Comparison of ENCODE assay signal across 17 cellular contexts in genomic region chr1:226542623-226543103, GRCh38. TPM values are rescaled to one million over a fixed set of nuclear protein-coding genes. Genes with fewer than 3 reads are reported as not detected.
A peak's percentile ranks its signal among the peaks of the same experiment; 100 is the strongest.
DNase-seq lines count a peak whose midpoint lies in the region; ATAC-seq, FAIRE-seq and TF ChIP-seq lines count a peak whose summit lies in the region.
"Had no signal": no experiment of that assay in that cellular context is flagged by ENCODE, and none has a peak within 500 bp of the region (broad histone marks: within the 10 kb centered on the region; RNA-seq: fewer than 3 reads in every experiment).

No MANE protein-coding gene starts in this region.

- peaks cover 3 to 22% of the 10 kb centered on the region in 2 donors for H3K4me1 ChIP-seq in kidney (ENCODE audit: control insufficient read depth in 1 of 2, insufficient read depth in 1 of 2, low read depth in 1 of 2, low read length in 2 of 2)
- H3K4me1 ChIP-seq in stomach = peaks cover 7 to 21% (median 16%) of the 10 kb centered on the region in 4 donors
- H3K4me1 ChIP-seq in GM23248 (ENCODE audit: insufficient read depth) = no peaks in the 10 kb centered on the region
- H3K4me1 ChIP-seq: prostate gland had no signal

- peak overlapping the region in 1 of 2 donors; percentile 65 for H3K9ac ChIP-seq in kidney (ENCODE audit: low read length in 2 of 2)
- no peak overlapping the region for H3K9ac ChIP-seq in GM23248

- peaks cover 0 to 6% of the 10 kb centered on the region in 2 donors for H3K36me3 ChIP-seq in kidney (ENCODE audit: control insufficient read depth in 1 of 2, insufficient read depth in 2 of 2, low read length in 2 of 2)
- H3K36me3 ChIP-seq in stomach = no peaks in the 10 kb centered on the region
- H3K36me3 ChIP-seq in GM23248 (ENCODE audit: low read depth) = no peaks in the 10 kb centered on the region
- H3K36me3 ChIP-seq: prostate gland had no signal

- H3K4me2 ChIP-seq in GM23248 (ENCODE audit: unreplicated experiment) = no peak overlapping the region

- TF ChIP-seq CTCF in kidney (IDR thresholded peaks at IDR 0.05; ENCODE audit: borderline replicate concordance, extremely low read depth, insufficient read depth) = no peak
- no peak for TF ChIP-seq CTCF in stomach (IDR thresholded peaks at IDR 0.05)
- no peak for TF ChIP-seq CTCF in dorsolateral prefrontal cortex (IDR thresholded peaks at IDR 0.05 in 54 of 56, conservative IDR thresholded peaks at IDR 0.05 in 2 of 56; ENCODE audit: low read depth in 1 of 56, partially characterized antibody in 56 of 56)

- H3K27ac ChIP-seq in kidney (ENCODE audit: low read depth in 2 of 2, low read length in 2 of 2) = peak overlapping the region; percentile 45 to 86
- H3K27ac ChIP-seq in stomach = peak overlapping the region in 2 of 5 donors; percentile 6 to 59
- no peak overlapping the region for H3K27ac ChIP-seq in GM23248
- no peak overlapping the region for H3K27ac ChIP-seq in dorsolateral prefrontal cortex
- H3K27ac ChIP-seq: epithelial cell of prostate, prostate gland had no signal

- H3K9me3 ChIP-seq in kidney (ENCODE audit: control insufficient read depth in 1 of 2, low read length in 2 of 2) (no peaks in the 10 kb centered on the region), stomach (no peaks in the 10 kb centered on the region), GM23248 (ENCODE audit: low read depth) (no peaks in the 10 kb centered on the region)
- H3K9me3 ChIP-seq: prostate gland had no signal

- no peak for TF ChIP-seq EP300 in stomach (IDR thresholded peaks at IDR 0.05)

- H2AFZ ChIP-seq in GM23248 = no peak overlapping the region

- H3K27me3 ChIP-seq in stomach (no peaks in the 10 kb centered on the region), GM23248 (replicated peaks; ENCODE audit: insufficient read depth) (peaks cover 23% of the 10 kb centered on the region), dorsolateral prefrontal cortex (no peaks in the 10 kb centered on the region)

- in situ Hi-C loops in GM23248 (cut with MboI) = no loop called here

- no peak for FAIRE-seq in kidney (lab: Jason Lieb, UNC)
- FAIRE-seq: bronchial epithelial cell, H1 had no signal

- DNase-seq in NCI-H128 (lab: John Stamatoyannopoulos, UW; ENCODE audit: unreplicated experiment) = peak; percentile 40
- DNase-seq in SHP77 (lab: John Stamatoyannopoulos, UW) = peak; percentile 92 to 96
- no peak for DNase-seq in kidney
- peak; percentile 65 for DNase-seq in stomach
- no peak for DNase-seq in GM23248
- DNase-seq in dorsolateral prefrontal cortex = no peak
- DNase-seq: activated naive CD4-positive, alpha-beta T cell treated with anti-CD3 and anti-CD28 coated beads, Interleukin-2, amount 10 ng/mL, durations not matched to agents 7 days and 5 days; C1 segment of cervical spinal cord; stimulated activated CD4-positive, alpha-beta T cell treated with anti-CD3 and anti-CD28 coated beads, Interleukin-4, amount 100 ng/mL, for 4 hours; stimulated activated naive CD4-positive, alpha-beta T cell treated with Interleukin-2 at 50 U/mL for 16 hours had no signal

- no peaks in the 10 kb centered on the region for H4K20me1 ChIP-seq in GM23248 (ENCODE audit: insufficient read depth)

- no peak for TF ChIP-seq POLR2A in stomach (IDR thresholded peaks at IDR 0.05)

- H3K9me2 ChIP-seq in GM23248 (ENCODE audit: insufficient read depth) = no peaks in the 10 kb centered on the region

- H3F3A ChIP-seq in GM23248 (ENCODE audit: insufficient read depth) = no peaks in the 10 kb centered on the region

- WGBS in stomach, 5 donors = 25 to 49% (median 38%) methylated on average over 10 of the region's 10 CpGs
- WGBS in GM23248 (ENCODE audit: low coverage in 1 of 2, low lambda C conversion rate in 2 of 2, missing lambda C conversion rate in 2 of 2), 2 experiments = 58 to 65% methylated on average over 10 of the region's 10 CpGs

- ATAC-seq in GM19035 (IDR thresholded peaks at IDR 0.05; ENCODE audit: unreplicated experiment) = no peak

- peak overlapping the region; percentile 53 to 55 for H3K4me3 ChIP-seq in kidney (ENCODE audit: low read length in 2 of 2)
- H3K4me3 ChIP-seq in stomach = no peak overlapping the region
- H3K4me3 ChIP-seq in GM23248 = no peak overlapping the region
- no peak overlapping the region for H3K4me3 ChIP-seq in dorsolateral prefrontal cortex
- H3K4me3 ChIP-seq: prostate gland had no signal

- intact Hi-C loops in kidney (cut with DNase I) (no loop called here), stomach (cut with DNase I; ENCODE audit: low total_unique reads) (no loop called here), dorsolateral prefrontal cortex (cut with DNase I) (loop anchor here in 1 of 2 donors (10.0 kb wide), 2 partner anchors 118 to 202 kb away; no protein-coding TSS in a partner anchor)

- no peaks in the 10 kb centered on the region for H3K79me2 ChIP-seq in GM23248 (ENCODE audit: insufficient read depth)

RNA-seq across cellular contexts. Expression of gene STUM, which starts 5.9 kb away (rescaled TPM):
- total RNA-seq in kidney = 1.6 TPM
- polyA plus RNA-seq in kidney (ENCODE audit: insufficient read depth, low read depth, low replicate concordance) = 1.9 TPM
- 1 to 10 TPM in 3 of 5 donors, under 1 TPM in 2; under 0.01 to 2.8 (median 1.8) TPM for total RNA-seq in stomach
- polyA plus RNA-seq in stomach = 1 to 10 TPM in 2 of 3 donors, under 1 TPM in 1; 0.56 to 2.0 (median 1.2) TPM
- under 0.01 TPM in 1 of 2 replicates, not detected in the other for total RNA-seq in GM23248 (2014; rRNA removed; shearing (Covaris generic))
- polyA plus RNA-seq in GM23248 (2016; fragmentation: Nextera tagmentation; extraction: Ambion mirVana) = not detected in 2 replicates
- 10 to 100 TPM; 10.6 to 64.7 (median 29.9) TPM for total RNA-seq in dorsolateral prefrontal cortex
- total RNA-seq: bronchial epithelial cell, G401, mononuclear cell had no signal

Comparison
In these comparisons a context has a peak if more than half of its experiments do, and no peak if none do; other contexts are left out.
1. DNase-seq: peak in NCI-H128 (single experiment), SHP77 (2 of 2) and stomach (single experiment); none in kidney (single experiment), GM23248 (single experiment) and dorsolateral prefrontal cortex (0 of 10).
2. H3K27ac ChIP-seq: peak in kidney (2 of 2); none in GM23248 (single experiment) and dorsolateral prefrontal cortex (0 of 59).
3. H3K4me3 ChIP-seq: peak in kidney (2 of 2); none in stomach (0 of 4), GM23248 (single experiment) and dorsolateral prefrontal cortex (0 of 59).